8 cellular contexts compared by ENCODE assay signal in genomic region chr15:78103406-78104118, GRCh38. TPM values are rescaled to one million over a fixed set of nuclear protein-coding genes. Genes with fewer than 3 reads are reported as not detected.
DNase-seq lines count a peak whose midpoint lies in the region; ATAC-seq and TF ChIP-seq lines count a peak whose summit lies in the region.

No MANE protein-coding gene starts in this region.

- no peaks in the 10 kb centered on the region for H4K20me1 ChIP-seq in OCI-LY7 (ENCODE audit: insufficient read depth, low read length)

- H3K4me3 ChIP-seq in OCI-LY7 (ENCODE audit: low read depth, low read length, poor library complexity, severe bottlenecking), result no peak overlapping the region
- H3K4me3 ChIP-seq in prostate gland, result no peak overlapping the region
- no peak overlapping the region for H3K4me3 ChIP-seq in psoas muscle

- H3K9me3 ChIP-seq in OCI-LY7 (ENCODE audit: low read length), result no peaks in the 10 kb centered on the region
- no peaks in the 10 kb centered on the region for H3K9me3 ChIP-seq in prostate gland
- H3K9me3 ChIP-seq in psoas muscle, result no peaks in the 10 kb centered on the region

- ATAC-seq in GM21786 (IDR thresholded peaks at IDR 0.05; ENCODE audit: unreplicated experiment) (peak; percentile 84), psoas muscle (no peak)

- H3K27ac ChIP-seq in OCI-LY7 (ENCODE audit: low read depth, low read length, poor library complexity, severe bottlenecking), result no peak overlapping the region
- H3K27ac ChIP-seq in prostate gland, result no peak overlapping the region
- no peak overlapping the region for H3K27ac ChIP-seq in psoas muscle

- H3K9me2 ChIP-seq in OCI-LY7 (ENCODE audit: insufficient read depth, low read length), result no peaks in the 10 kb centered on the region

- H3K4me1 ChIP-seq in OCI-LY7 (ENCODE audit: insufficient read depth, low read length, poor library complexity, severe bottlenecking), result no peaks in the 10 kb centered on the region
- H3K4me1 ChIP-seq in prostate gland (replicated peaks), result no peaks in the 10 kb centered on the region
- no peaks in the 10 kb centered on the region for H3K4me1 ChIP-seq in psoas muscle

- no peak overlapping the region for H3K4me2 ChIP-seq in OCI-LY7 (ENCODE audit: low read length)

- H3K79me2 ChIP-seq in OCI-LY7 (ENCODE audit: insufficient read depth, low read depth, low read length), result no peaks in the 10 kb centered on the region

- TF ChIP-seq CTCF in OCI-LY7 (conservative IDR thresholded peaks at IDR 0.05; ENCODE audit: low read length), result no peak
- TF ChIP-seq CTCF in prostate gland (IDR thresholded peaks at IDR 0.05), result no peak
- TF ChIP-seq CTCF in psoas muscle (IDR thresholded peaks at IDR 0.05), result no peak

- WGBS in prostate gland, result 77% methylated on average over 12 of the region's 12 CpGs
- 83 to 87% (median 85%) methylated on average over 12 of the region's 12 CpGs for WGBS in psoas muscle, 3 donors

- H2AFZ ChIP-seq in OCI-LY7 (ENCODE audit: low read length), result no peak overlapping the region

- H3K36me3 ChIP-seq in OCI-LY7 (ENCODE audit: insufficient read depth, low read length) (no peaks in the 10 kb centered on the region), prostate gland (no peaks in the 10 kb centered on the region), psoas muscle (ENCODE audit: insufficient read depth in 1 of 2, low read depth in 1 of 2) (no peaks in the 10 kb centered on the region)

- POLR2A ChIA-PET in OCI-LY7 (lab: Charles Lee), result no interaction called here

- intact Hi-C loops in OCI-LY7 (cut with micrococcal nuclease; ENCODE audit: unreplicated experiment) (no loop called here), prostate gland (cut with DNase I) (loop anchor here (5.0 kb wide), 1 partner anchor 96 kb away; no protein-coding TSS in a partner anchor), psoas muscle (cut with DNase I) (no loop called here)

- no TSS peak for BruUV-seq in OCI-LY7 (replicated peaks; lab: Mats Ljungman, UMichigan)

- CTCF ChIA-PET in OCI-LY7 (lab: Charles Lee; ENCODE audit: unreplicated experiment), result no interaction called here

- H3K27me3 ChIP-seq in prostate gland (replicated peaks; ENCODE audit: insufficient read depth), result no peaks in the 10 kb centered on the region
- no peaks in the 10 kb centered on the region for H3K27me3 ChIP-seq in psoas muscle (ENCODE audit: insufficient read depth in 3 of 3, low read length in 2 of 3)

- DNase-seq in GF-D8 (lab: John Stamatoyannopoulos, UW) (peak; percentile 65), OCI-LY7 (ENCODE audit: low spot score) (peak; percentile 19), prostate gland (ENCODE audit: low spot score) (no peak), ureter (ENCODE audit: low spot score) (no peak), psoas muscle (no peak)
- peak; percentile 62 for DNase-seq in activated naive CD4-positive, alpha-beta T cell treated with Interleukin-2 at 50 U/mL for 16 hours
- DNase-seq in stimulated activated CD4-positive, alpha-beta T cell treated with anti-CD3 and anti-CD28 coated beads, Interleukin-4, amount 100 ng/mL, for 1 hour, result peak; percentile 40

- TF ChIP-seq POLR2A in prostate gland (IDR thresholded peaks at IDR 0.05), result no peak

RNA-seq across cellular contexts. Expression of gene SH2D7, which starts 11.2 kb away (rescaled TPM):
- not detected in 2 replicates for total RNA-seq in OCI-LY7 (2014; rRNA removed; shearing (Covaris generic))
- total RNA-seq in OCI-LY7 (2022) (not detected in 2 replicates), prostate gland (under 1 TPM in 1 of 2 donors, not detected in 1; 0.28 TPM), ureter (not detected), psoas muscle (not detected)
- polyA plus RNA-seq in psoas muscle, result not detected

RNA-seq across cellular contexts. Expression of gene TBC1D2B, which starts 26.1 kb away (rescaled TPM):
- total RNA-seq in OCI-LY7 (2014; rRNA removed; shearing (Covaris generic)), result 22.8 and 30.9 TPM in 2 replicates
- total RNA-seq in OCI-LY7 (2022) (38.2 and 41.5 TPM in 2 replicates), prostate gland (10 to 100 TPM; 21.5 to 49.5 TPM), ureter (103 TPM), psoas muscle (10 to 100 TPM in 1 of 4 donors, 1 to 10 TPM in 3; 6.8 to 11.8 (median 8.8) TPM)
- 1 to 10 TPM; 2.8 to 5.6 (median 3.4) TPM for polyA plus RNA-seq in psoas muscle

RNA-seq across cellular contexts. Expression of gene CIB2, which starts 27.7 kb away (rescaled TPM):
- total RNA-seq in OCI-LY7 (2014; rRNA removed; shearing (Covaris generic)), result 2.2 and 5.0 TPM in 2 replicates
- total RNA-seq in OCI-LY7 (2022) (0.35 and 0.36 TPM in 2 replicates), prostate gland (10 to 100 TPM; 16.7 to 23.0 TPM), ureter (15.9 TPM), psoas muscle (10 to 100 TPM in 1 of 4 donors, 1 to 10 TPM in 3; 2.4 to 18.0 (median 6.6) TPM)
- 1 to 10 TPM; 3.7 to 9.7 (median 4.7) TPM for polyA plus RNA-seq in psoas muscle

RNA-seq across cellular contexts. Expression of gene IDH3A, which starts 45.6 kb away (rescaled TPM):
- 47.0 and 84.6 TPM in 2 replicates for total RNA-seq in OCI-LY7 (2014; rRNA removed; shearing (Covaris generic))
- 128 and 140 TPM in 2 replicates for total RNA-seq in OCI-LY7 (2022)
- 100 to 1,000 TPM in 1 of 2 donors, 10 to 100 TPM in 1; 32.1 to 115 TPM for total RNA-seq in prostate gland
- 85.7 TPM for total RNA-seq in ureter
- 100 to 1,000 TPM; 203 to 309 (median 251) TPM for total RNA-seq in psoas muscle
- 100 to 1,000 TPM; 154 to 228 (median 179) TPM for polyA plus RNA-seq in psoas muscle

Comparison
In these comparisons a context has a peak if more than half of its experiments do, and no peak if none do; other contexts are left out.
1. DNase-seq: peak in GF-D8 (single experiment), OCI-LY7 (single experiment), activated naive CD4-positive, alpha-beta T cell treated with Interleukin-2 at 50 U/mL for 16 hours (single experiment) and stimulated activated CD4-positive, alpha-beta T cell treated with anti-CD3 and anti-CD28 coated beads, Interleukin-4, amount 100 ng/mL, for 1 hour (single experiment); none in prostate gland (single experiment), ureter (single experiment) and psoas muscle (0 of 2).